Comparison of ENCODE assay signal across 20 cellular contexts in the genomic region with DNA sequence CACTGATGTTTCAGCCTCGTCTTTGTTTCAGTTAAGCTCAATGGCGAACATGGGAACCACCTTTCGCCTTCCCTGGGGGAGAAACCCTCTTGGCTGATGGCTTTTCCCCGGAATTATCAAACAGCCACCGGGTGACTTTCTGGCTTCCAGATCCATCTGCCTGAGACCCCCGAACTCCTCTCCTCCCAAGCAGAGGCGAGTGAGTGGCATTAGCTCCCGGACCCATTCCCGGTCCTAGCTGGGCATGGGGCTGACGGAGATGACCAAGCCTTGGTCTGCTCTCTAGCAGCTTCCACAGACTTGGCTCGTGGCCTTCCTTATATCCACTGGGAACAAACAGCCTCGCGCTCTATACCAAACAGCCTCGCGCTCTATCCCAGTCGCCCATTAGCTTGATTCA.
"Had no signal": no experiment of that assay in that cellular context is flagged by ENCODE, and none has a peak within 500 bp of the region (broad histone marks: within the 10 kb centered on the region; RNA-seq: fewer than 3 reads in every experiment).

No MANE protein-coding gene starts in this region.

- H3K4me3 ChIP-seq: heart right ventricle, left lung, testis, upper lobe of left lung had no signal

- FAIRE-seq: endometrium had no signal

- H3K4me1 Mint-ChIP-seq: activated naive CD4-positive, alpha-beta T cell treated with anti-CD3 and anti-CD28 coated beads, Interleukin-2, amount 50 U/mL, for 24 hours had no signal

- H3K36me3 ChIP-seq: left lung, upper lobe of left lung had no signal

- H3K27ac ChIP-seq: heart right ventricle, left lung, testis, upper lobe of left lung had no signal

- H3K4me1 ChIP-seq: heart right ventricle, left lung, testis, upper lobe of left lung had no signal

- DNase-seq: activated gamma-delta T cell treated with Interleukin-2 at 50 U/mL for 16 hours; aorta; caudate nucleus; foreskin fibroblast; heart right ventricle; left lung; mammary epithelial cell; midbrain; stimulated activated CD4-positive, alpha-beta T cell treated with anti-CD3 and anti-CD28 coated beads, Interleukin-4, amount 100 ng/mL, for 1 hour; stimulated activated naive CD4-positive, alpha-beta T cell; T1000; testis; upper lobe of left lung had no signal

- H3K27me3 ChIP-seq: heart right ventricle, left lung, testis, upper lobe of left lung had no signal

- H3K9me3 Mint-ChIP-seq: activated naive CD4-positive, alpha-beta T cell treated with anti-CD3 and anti-CD28 coated beads, Interleukin-2, amount 50 U/mL, for 24 hours; activated T-helper 1 cell treated with anti-CD3 and anti-CD28 coated beads, Interleukin-12 subunit alpha, Interleukin-12 subunit beta, Interleukin-2, Interleukin-4 antibody, amounts not matched to agents 30 ng/mL and 10 ng/mL and 1 ng/mL, durations not matched to agents 14 hours and 24 hours and 36 hours; natural killer cell treated with Interleukin-12 subunit alpha and Interleukin-12 subunit beta and Interleukin-15 and Interleukin-18, amount 100 ng/mL, for 72 hours; T-helper 1 cell treated with Interleukin-12 subunit alpha and Interleukin-12 subunit beta and Interleukin-4 antibody, amounts not matched to agents 30 μg/mL and 1 μg/mL, for 36 hours had no signal

- H3K36me3 Mint-ChIP-seq: natural killer cell treated with Interleukin-12 subunit alpha and Interleukin-12 subunit beta and Interleukin-15 and Interleukin-18, amount 100 ng/mL, for 72 hours; WTC11 had no signal

- ATAC-seq: heart right ventricle; left lung; natural killer cell treated with Interleukin-12 subunit alpha and Interleukin-12 subunit beta and Interleukin-15 and Interleukin-18, amount 100 ng/mL, for 72 hours; WTC11 had no signal

- H3K27me3 Mint-ChIP-seq: activated naive CD4-positive, alpha-beta T cell treated with anti-CD3 and anti-CD28 coated beads, Interleukin-2, amount 50 U/mL, for 24 hours; brain; natural killer cell treated with Interleukin-12 subunit alpha and Interleukin-12 subunit beta and Interleukin-15 and Interleukin-18, amount 100 ng/mL, for 72 hours had no signal

- H3K9me3 ChIP-seq: heart right ventricle, left lung, testis, upper lobe of left lung had no signal

- H3K4me3 Mint-ChIP-seq: activated naive CD4-positive, alpha-beta T cell treated with anti-CD3 and anti-CD28 coated beads, Interleukin-2, amount 50 U/mL, for 24 hours; activated T-helper 1 cell treated with anti-CD3 and anti-CD28 coated beads, Interleukin-12 subunit alpha, Interleukin-12 subunit beta, Interleukin-2, Interleukin-4 antibody, amounts not matched to agents 30 ng/mL and 10 ng/mL and 1 ng/mL, durations not matched to agents 14 hours and 24 hours and 36 hours; brain; natural killer cell treated with Interleukin-12 subunit alpha and Interleukin-12 subunit beta and Interleukin-15 and Interleukin-18, amount 100 ng/mL, for 72 hours; T-helper 1 cell treated with Interleukin-12 subunit alpha and Interleukin-12 subunit beta and Interleukin-4 antibody, amounts not matched to agents 30 μg/mL and 1 μg/mL, for 36 hours; WTC11 had no signal

- H3K27ac Mint-ChIP-seq: activated naive CD4-positive, alpha-beta T cell treated with anti-CD3 and anti-CD28 coated beads, Interleukin-2, amount 50 U/mL, for 24 hours; activated T-helper 1 cell treated with anti-CD3 and anti-CD28 coated beads, Interleukin-12 subunit alpha, Interleukin-12 subunit beta, Interleukin-2, Interleukin-4 antibody, amounts not matched to agents 30 ng/mL and 10 ng/mL and 1 ng/mL, durations not matched to agents 14 hours and 24 hours and 36 hours; natural killer cell treated with Interleukin-12 subunit alpha and Interleukin-12 subunit beta and Interleukin-15 and Interleukin-18, amount 100 ng/mL, for 72 hours; T-helper 1 cell treated with Interleukin-12 subunit alpha and Interleukin-12 subunit beta and Interleukin-4 antibody, amounts not matched to agents 30 μg/mL and 1 μg/mL, for 36 hours; WTC11 had no signal
